ENCODE assay signal across 15 cellular contexts in the genomic region with DNA sequence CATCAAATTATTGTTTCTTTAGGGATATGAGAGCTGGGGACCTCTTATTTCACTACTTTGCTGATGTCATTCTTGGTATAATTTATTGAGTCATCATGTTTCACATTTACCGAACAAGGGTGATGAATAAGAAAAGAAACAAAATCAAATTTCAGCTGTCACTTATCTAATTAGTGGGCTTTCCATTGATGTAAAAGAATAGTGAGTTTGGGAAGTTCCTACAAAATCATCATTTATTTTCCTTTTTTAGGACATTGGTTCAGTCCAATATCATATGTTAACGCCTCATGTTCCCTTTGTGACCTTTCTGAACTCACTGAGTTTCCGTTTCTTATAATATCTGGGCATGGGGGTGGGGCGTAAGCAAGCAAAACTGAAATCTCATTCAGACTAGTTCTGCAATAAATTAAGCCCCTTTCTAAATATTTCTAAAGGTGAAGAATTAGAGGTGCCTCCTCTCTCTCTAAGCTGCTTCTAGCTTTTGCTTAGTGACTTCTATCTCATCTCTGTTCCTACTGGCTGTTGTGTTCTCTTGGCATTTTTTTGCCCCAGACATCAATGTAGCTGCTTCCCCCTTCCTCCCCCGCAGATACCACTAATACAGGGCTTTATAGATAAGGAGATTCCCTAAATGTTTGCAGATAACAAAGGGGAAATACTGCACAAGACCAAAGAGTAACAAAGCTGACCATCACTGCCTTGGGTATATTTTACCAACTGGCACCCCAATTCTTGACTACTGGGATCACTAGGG.
DNase-seq lines count a peak whose midpoint lies in the region; ATAC-seq, FAIRE-seq and TF ChIP-seq lines count a peak whose summit lies in the region.
"Had no signal": no experiment of that assay in that cellular context is flagged by ENCODE, and none has a peak within 500 bp of the region (broad histone marks: within the 10 kb centered on the region; RNA-seq: fewer than 3 reads in every experiment).

No MANE protein-coding gene starts in this region.

- no peak overlapping the region; the same call in 1 of the 2 replicates for H3K9ac ChIP-seq in GM12878 (ENCODE audit: control insufficient read depth, insufficient read depth, low read length)

- no peaks in the 10 kb centered on the region for H3K36me3 ChIP-seq in GM06990 (ENCODE audit: control insufficient read depth, insufficient read depth, low read length)
- no peaks in the 10 kb centered on the region for H3K36me3 ChIP-seq in GM12878 (ENCODE audit: control insufficient read depth in 2 of 2, insufficient read depth in 2 of 2, low read length in 1 of 2)
- no peaks in the 10 kb centered on the region for H3K36me3 ChIP-seq in tibial nerve
- H3K36me3 ChIP-seq: vagina had no signal

- peak overlapping the region; percentile 61 for H3K4me2 ChIP-seq in GM12878 (ENCODE audit: control insufficient read depth, insufficient read depth)

- 0 out of 2 replicates have a peak, but pooled peaks have one; percentile 1 for TF ChIP-seq RAD21 in GM12878 (IDR thresholded peaks at IDR 0.05; ENCODE audit: insufficient read depth, low read depth, low read length)

- peak overlapping the region; percentile 36 for H3K27ac ChIP-seq in GM12878 (ENCODE audit: control insufficient read depth, insufficient read depth)
- no peak overlapping the region for H3K27ac ChIP-seq in tibial nerve
- H3K27ac ChIP-seq: skin epidermis, vagina had no signal

- TF ChIP-seq POLR2A in GM12878 (IDR thresholded peaks at IDR 0.05; ENCODE audit: low read depth, low read length), result no peak
- no peak for TF ChIP-seq POLR2A in tibial nerve (IDR thresholded peaks at IDR 0.05)

- in situ Hi-C loops in GM12878 (cut with MboI), result no loop called here

- CTCF ChIA-PET in GM12878 (lab: Yijun Ruan, JAX), result interaction anchor here (0.9 to 2.4 kb wide), 2 partner anchors 11 to 13 kb away, joined by 4 to 10 read pairs; no protein-coding TSS in a partner anchor
- CTCF ChIA-PET in HEK293T (lab: Yijun Ruan, JAX), result interaction anchor here (0.7 kb wide), 1 partner anchor 185 kb away, joined by 3 read pairs; no protein-coding TSS in a partner anchor

- DNase-seq in GM06990 (ENCODE audit: extremely low read depth, insufficient read length), result peak; percentile 55
- DNase-seq in GM18507 (ENCODE audit: extremely low spot score, insufficient read length, low read depth), result no peak
- DNase-seq in GM12878 (ENCODE audit: low read depth, low spot score), result no peak
- DNase-seq in foreskin fibroblast, result no peak
- no peak for DNase-seq in HEK293T (ENCODE audit: extremely low spot score)
- DNase-seq in tibial nerve (ENCODE audit: low spot score in 2 of 2), result no peak
- DNase-seq: activated naive CD4-positive, alpha-beta T cell treated with anti-CD3 and anti-CD28 coated beads, Interleukin-2, amount 50 U/mL, for 16 hours; hippocampal formation; mucosa of descending colon; NCI-H1048; T1000 had no signal

- FAIRE-seq in GM18507 (lab: Jason Lieb, UNC), result peak; percentile 52
- FAIRE-seq in GM12878 (lab: Jason Lieb, UNC), result no peak
- FAIRE-seq: bronchial epithelial cell had no signal

- no peak for TF ChIP-seq CTCF in GM06990 (IDR thresholded peaks at IDR 0.05; ENCODE audit: insufficient read depth, low read length, poor library complexity, severe bottlenecking)
- no peak for TF ChIP-seq CTCF in GM12878 (IDR thresholded peaks at IDR 0.05 in 2 of 3, conservative IDR thresholded peaks at IDR 0.05 in 1 of 3; ENCODE audit: control insufficient read depth in 2 of 3, extremely low read depth in 1 of 3, insufficient read depth in 1 of 3, low read depth in 3 of 3, low read length in 3 of 3)
- TF ChIP-seq CTCF in foreskin fibroblast (IDR thresholded peaks at IDR 0.05; ENCODE audit: low read depth, low read length), result no peak
- no peak for TF ChIP-seq CTCF in tibial nerve (IDR thresholded peaks at IDR 0.05)

- 2% methylated on average over 5 of the region's 5 CpGs for WGBS in GM12878 (ENCODE audit: insufficient coverage, insufficient replicate concordance, low lambda C conversion rate, missing lambda C conversion rate)
- WGBS in tibial nerve, 2 donors, result 73 to 85% methylated on average over 5 of the region's 5 CpGs

- H3K4me3 ChIP-seq in GM06990 (replicated peaks; ENCODE audit: low read depth, low read length) (no peak overlapping the region), GM12878 (no peak overlapping the region), foreskin fibroblast (ENCODE audit: low read depth in 1 of 2, low read length in 2 of 2) (no peak overlapping the region), tibial nerve (no peak overlapping the region)
- H3K4me3 ChIP-seq: mucosa of descending colon, skin epidermis, vagina had no signal

- H3K9me3 ChIP-seq in GM12878 (replicated peaks; ENCODE audit: control insufficient read depth, insufficient read depth, low read length) (no peaks in the 10 kb centered on the region; the same call in 2 of the 3 replicates), tibial nerve (peaks cover 0 to 21% (median 3%) of the 10 kb centered on the region in 4 donors)
- H3K9me3 ChIP-seq: mucosa of descending colon, vagina had no signal

- BruUV-seq in GM12878 (replicated peaks; lab: Mats Ljungman, UMichigan), result no TSS peak

- H3K4me1 ChIP-seq in GM12878 (ENCODE audit: control insufficient read depth, insufficient read depth, low read length), result peaks cover 12% of the 10 kb centered on the region
- no peaks in the 10 kb centered on the region for H3K4me1 ChIP-seq in tibial nerve
- H3K4me1 ChIP-seq: vagina had no signal

- SMC1A ChIA-PET in GM12878 (lab: Charles Lee; ENCODE audit: uncharacterized antibody, unreplicated experiment), result interaction anchor here (1.0 to 2.7 kb wide), 8 partner anchors 10 to 242 kb away, joined by 3 to 22 read pairs (median 4); no protein-coding TSS in a partner anchor

- H4K20me1 ChIP-seq in GM12878 (ENCODE audit: control insufficient read depth, insufficient read depth), result no peaks in the 10 kb centered on the region

- H3K27me3 ChIP-seq in GM06990 (replicated peaks; ENCODE audit: control insufficient read depth, insufficient read depth, low read length), result no peaks in the 10 kb centered on the region
- no peaks in the 10 kb centered on the region for H3K27me3 ChIP-seq in GM12878 (replicated peaks in 1 of 2; ENCODE audit: control insufficient read depth in 2 of 2, insufficient read depth in 2 of 2, low read length in 1 of 2)
- H3K27me3 ChIP-seq in tibial nerve, result no peaks in the 10 kb centered on the region
- H3K27me3 ChIP-seq: vagina had no signal

- no peaks in the 10 kb centered on the region for H3K79me2 ChIP-seq in GM12878 (ENCODE audit: control insufficient read depth, insufficient read depth, low read length)

- TF ChIP-seq EP300 in GM12878 (IDR thresholded peaks at IDR 0.05; ENCODE audit: borderline replicate concordance in 1 of 2, control insufficient read depth in 1 of 2, low read depth in 2 of 2, low read length in 2 of 2) (peak in 1 of 2 experiments; percentile 72; a peak in 1 of 4 replicates), tibial nerve (IDR thresholded peaks at IDR 0.05) (no peak)

- ATAC-seq in HG03280 (IDR thresholded peaks at IDR 0.05; ENCODE audit: unreplicated experiment) (peak; percentile 66), GM12878 (peak; percentile 90)
- ATAC-seq: mucosa of descending colon had no signal

- RAD21 ChIA-PET in GM12878 (lab: Charles Lee; ENCODE audit: unreplicated experiment), result interaction anchor here (1.0 kb wide), 2 partner anchors 10 kb away, joined by 4 to 8 read pairs; no protein-coding TSS in a partner anchor

- intact Hi-C loops in GM12878 (cut with micrococcal nuclease; ENCODE audit: unreplicated experiment), result no loop called here

- POLR2A ChIA-PET in GM12878 (lab: Charles Lee) (no interaction called here), HEK293T (lab: Yijun Ruan, JAX) (no interaction called here)

- H2AFZ ChIP-seq in GM12878 (ENCODE audit: control insufficient read depth, low read depth, low read length), result peak overlapping the region; percentile 48

TF ChIP-seq in GM12878, 131 proteins besides CTCF, POLR2A, EP300 and RAD21 (continues in another document):
- TF ChIP-seq, protein P1, sequence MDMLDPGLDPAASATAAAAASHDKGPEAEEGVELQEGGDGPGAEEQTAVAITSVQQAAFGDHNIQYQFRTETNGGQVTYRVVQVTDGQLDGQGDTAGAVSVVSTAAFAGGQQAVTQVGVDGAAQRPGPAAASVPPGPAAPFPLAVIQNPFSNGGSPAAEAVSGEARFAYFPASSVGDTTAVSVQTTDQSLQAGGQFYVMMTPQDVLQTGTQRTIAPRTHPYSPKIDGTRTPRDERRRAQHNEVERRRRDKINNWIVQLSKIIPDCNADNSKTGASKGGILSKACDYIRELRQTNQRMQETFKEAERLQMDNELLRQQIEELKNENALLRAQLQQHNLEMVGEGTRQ (IDR thresholded peaks at IDR 0.05; ENCODE audit: borderline replicate concordance, low read depth, low read length), result no peak
- TF ChIP-seq NFYA (IDR thresholded peaks at IDR 0.05; ENCODE audit: borderline replicate concordance, low read depth, low read length) (no peak), PAX5 (IDR thresholded peaks at IDR 0.05; ENCODE audit: borderline replicate concordance, low read depth, low read length) (no peak)

TF ChIP-seq in HEK293T, 16 proteins besides CTCF, POLR2A, EP300 and RAD21:
- TF ChIP-seq ELF4 (IDR thresholded peaks at IDR 0.05), result no peak
- TF ChIP-seq TARDBP (IDR thresholded peaks at IDR 0.05), result no peak
- TF ChIP-seq BHLHE40 (IDR thresholded peaks at IDR 0.05; ENCODE audit: borderline replicate concordance), result no peak
- no peak for TF ChIP-seq FOXK2 (IDR thresholded peaks at IDR 0.05)
- no peak for TF ChIP-seq NFRKB (IDR thresholded peaks at IDR 0.05)
- TF ChIP-seq ARNT (IDR thresholded peaks at IDR 0.05), result no peak
- no peak for TF ChIP-seq SP1 (IDR thresholded peaks at IDR 0.05)
- no peak for TF ChIP-seq ZNF384 (IDR thresholded peaks at IDR 0.05)
